ENCODE assay signal across 13 cellular contexts in the genomic region with DNA sequence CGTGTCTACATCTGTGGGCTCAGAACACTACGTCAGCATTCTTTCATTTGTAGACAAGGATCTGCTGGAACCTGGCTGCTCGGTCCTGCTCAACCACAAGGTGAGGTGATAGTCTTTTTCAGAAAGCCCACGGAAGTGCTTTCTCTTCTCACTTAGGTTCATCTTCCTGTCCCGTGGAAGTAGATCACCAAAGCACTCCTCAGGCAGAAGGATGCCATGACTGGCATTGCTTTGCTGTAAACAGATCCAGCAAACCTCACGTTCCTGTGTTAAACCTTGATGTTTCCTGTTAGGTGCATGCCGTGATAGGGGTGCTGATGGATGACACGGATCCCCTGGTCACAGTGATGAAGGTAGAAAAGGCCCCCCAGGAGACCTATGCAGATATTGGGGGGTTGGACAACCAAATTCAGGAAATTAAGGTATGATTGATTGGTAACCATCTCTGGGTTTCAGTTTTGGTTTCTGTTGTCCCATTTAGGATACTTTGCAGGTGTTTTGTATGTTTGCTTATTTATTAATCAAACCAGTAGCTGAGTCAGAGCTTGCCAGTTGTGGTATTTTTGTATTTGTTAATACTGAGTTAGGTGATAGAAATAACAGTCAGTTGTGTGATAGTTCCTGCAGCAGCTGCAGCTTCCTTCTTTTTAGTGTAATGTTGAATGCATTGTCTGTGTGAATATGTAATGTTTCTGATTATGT.
DNase-seq lines count a peak whose midpoint lies in the region; ATAC-seq and TF ChIP-seq lines count a peak whose summit lies in the region.
"Had no signal": no experiment of that assay in that cellular context is flagged by ENCODE, and none has a peak within 500 bp of the region (broad histone marks: within the 10 kb centered on the region; RNA-seq: fewer than 3 reads in every experiment).

No MANE protein-coding gene starts in this region.

- in situ Hi-C loops in GM13977 (cut with MboI; ENCODE audit: low pct_unique_long_range_greater_than_20kb, low sequenced_read_pairs, unreplicated experiment): no loop called here

- peaks cover 13% of the 10 kb centered on the region for H3K4me1 ChIP-seq in MM.1S (ENCODE audit: low read length)

- H3K4me3 ChIP-seq in MM.1S (ENCODE audit: low read length): no peak overlapping the region
- H3K4me3 ChIP-seq: PC-9 had no signal

- H3K9me2 ChIP-seq in MM.1S (replicated peaks; ENCODE audit: insufficient read depth, low read length): no peaks in the 10 kb centered on the region

- H3K79me2 ChIP-seq in MM.1S (ENCODE audit: low read length): peaks cover 8% of the 10 kb centered on the region

- peak overlapping the region; percentile 62 for H3K4me2 ChIP-seq in MM.1S (ENCODE audit: low read depth, low read length)
- H3K4me2 ChIP-seq: PC-9 had no signal

- DNase-seq in GM13977 (ENCODE audit: low spot score): peak; percentile 27
- peak; percentile 41 for DNase-seq in MM.1S
- no peak for DNase-seq in dedifferentiated amniotic fluid mesenchymal stem cell (ENCODE audit: extremely low spot score)
- DNase-seq in DMS53 treated with DMSO at 0.1 percent for 48 hours (lab: John Stamatoyannopoulos, UW; ENCODE audit: unreplicated experiment): no peak
- no peak for DNase-seq in 8988T
- no peak for DNase-seq in NCI-H510A (lab: John Stamatoyannopoulos, UW)
- DNase-seq: activated naive CD8-positive, alpha-beta T cell treated with anti-CD3 and anti-CD28 coated beads, Interleukin-2, amount 10 ng/mL, durations not matched to agents 7 days and 5 days; C1 segment of cervical spinal cord; effector CD8-positive, alpha-beta T cell; NCI-H2029; PC-9 had no signal

- no peak overlapping the region for H2AFZ ChIP-seq in MM.1S (ENCODE audit: low read length)
- H2AFZ ChIP-seq: PC-9 had no signal

- no peaks in the 10 kb centered on the region for H3K27me3 ChIP-seq in MM.1S (replicated peaks; ENCODE audit: insufficient read depth, low read length)

- peak overlapping the region; percentile 66 for H3K27ac ChIP-seq in MM.1S (ENCODE audit: low read length)
- H3K27ac ChIP-seq: PC-9 had no signal

- ATAC-seq in GM19397 (IDR thresholded peaks at IDR 0.05; ENCODE audit: unreplicated experiment): peak; percentile 75
- peak; percentile 61 for ATAC-seq in HG02885 (IDR thresholded peaks at IDR 0.05; ENCODE audit: poor library complexity, unreplicated experiment)

- no peaks in the 10 kb centered on the region; the same call in 1 of the 2 replicates for H3K36me3 ChIP-seq in MM.1S (replicated peaks; ENCODE audit: insufficient read depth, low read length)

- TF ChIP-seq CTCF in GM13977 (IDR thresholded peaks at IDR 0.05; ENCODE audit: extremely low read depth, insufficient read depth, missing control alignments) (no peak), MM.1S (IDR thresholded peaks at IDR 0.05; ENCODE audit: low read length) (no peak)

- H3F3A ChIP-seq in MM.1S (ENCODE audit: insufficient read depth, low read length): peaks cover 14% of the 10 kb centered on the region

- no peaks in the 10 kb centered on the region for H3K9me3 ChIP-seq in MM.1S (replicated peaks; ENCODE audit: insufficient read depth, low read length)

- H4K20me1 ChIP-seq in MM.1S (ENCODE audit: insufficient read depth, low read length): no peaks in the 10 kb centered on the region

- H3K9ac ChIP-seq in MM.1S (ENCODE audit: low read length): no peak overlapping the region

Comparison
In these comparisons a context has a peak if more than half of its experiments do, and no peak if none do; other contexts are left out.
1. DNase-seq: peak in GM13977 (single experiment) and MM.1S (single experiment); none in dedifferentiated amniotic fluid mesenchymal stem cell (single experiment), DMS53 treated with DMSO at 0.1 percent for 48 hours (single experiment), 8988T (single experiment) and NCI-H510A (single experiment).